ENCODE assay signal across 8 cellular contexts in the genomic region with DNA sequence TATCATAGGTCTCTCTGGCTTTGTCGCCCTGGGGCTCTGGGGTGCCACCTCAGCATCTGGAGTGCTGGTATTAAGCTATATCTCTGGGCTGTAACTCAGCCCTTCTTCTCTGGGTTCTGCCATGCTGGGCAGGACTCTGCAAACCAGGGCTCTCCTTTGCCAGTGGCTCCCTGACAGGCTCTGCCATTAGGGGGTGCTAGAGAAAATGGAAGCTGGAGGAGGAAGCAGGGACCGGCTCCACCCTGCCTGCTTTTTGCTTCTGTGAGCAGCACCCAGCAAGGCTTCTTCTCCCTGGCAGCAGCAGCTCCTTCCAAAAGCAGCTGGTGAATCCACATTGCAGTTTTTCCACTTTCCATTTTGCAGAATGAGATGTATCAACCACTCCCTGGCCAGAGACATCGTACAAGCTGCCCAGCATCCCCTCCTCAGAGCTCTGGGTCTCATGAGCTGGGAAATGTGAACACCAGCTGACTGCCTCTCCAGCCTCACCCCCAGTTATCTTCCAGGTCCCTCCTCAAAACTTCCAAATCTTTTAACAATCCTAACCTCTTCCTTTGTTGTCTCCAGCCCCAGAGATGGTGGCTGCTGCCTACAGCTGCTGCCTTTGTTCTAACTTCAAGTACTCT.
DNase-seq lines count a peak whose midpoint lies in the region; ATAC-seq, FAIRE-seq and TF ChIP-seq lines count a peak whose summit lies in the region.

No MANE protein-coding gene starts in this region.

- H3K4me3 ChIP-seq in fibroblast of mammary gland (ENCODE audit: control insufficient read depth, low read depth, low read length): no peak overlapping the region

- no peak for TF ChIP-seq POLR2A in GM12892 (IDR thresholded peaks at IDR 0.05; ENCODE audit: low read depth, low read length)

- DNase-seq in CMK (ENCODE audit: low read depth) (peak; percentile 8), NCI-H226 (peak; percentile 60), fibroblast of mammary gland (ENCODE audit: low read depth) (peak; percentile 76), nucleus accumbens (lab: John Stamatoyannopoulos, UW) (peak in 41 of 56 donors; percentile 1 to 70 (median 28)), GM12892 (ENCODE audit: insufficient read length) (no peak)
- peak; percentile 70 for DNase-seq in activated CD8-positive, alpha-beta memory T cell treated with anti-CD3 and anti-CD28 coated beads for 24 hours

- no peak for FAIRE-seq in GM12892 (lab: Jason Lieb, UNC)

- TF ChIP-seq CTCF in fibroblast of mammary gland (conservative IDR thresholded peaks at IDR 0.05; ENCODE audit: control insufficient read depth, insufficient read depth, low read depth, low read length): peak; percentile 88

- ATAC-seq in GM21526 (IDR thresholded peaks at IDR 0.05; ENCODE audit: low FRiP score, unreplicated experiment) (peak; percentile 59), GM21786 (IDR thresholded peaks at IDR 0.05; ENCODE audit: unreplicated experiment) (no peak)
